10 cellular contexts compared by ENCODE assay signal in the genomic region with DNA sequence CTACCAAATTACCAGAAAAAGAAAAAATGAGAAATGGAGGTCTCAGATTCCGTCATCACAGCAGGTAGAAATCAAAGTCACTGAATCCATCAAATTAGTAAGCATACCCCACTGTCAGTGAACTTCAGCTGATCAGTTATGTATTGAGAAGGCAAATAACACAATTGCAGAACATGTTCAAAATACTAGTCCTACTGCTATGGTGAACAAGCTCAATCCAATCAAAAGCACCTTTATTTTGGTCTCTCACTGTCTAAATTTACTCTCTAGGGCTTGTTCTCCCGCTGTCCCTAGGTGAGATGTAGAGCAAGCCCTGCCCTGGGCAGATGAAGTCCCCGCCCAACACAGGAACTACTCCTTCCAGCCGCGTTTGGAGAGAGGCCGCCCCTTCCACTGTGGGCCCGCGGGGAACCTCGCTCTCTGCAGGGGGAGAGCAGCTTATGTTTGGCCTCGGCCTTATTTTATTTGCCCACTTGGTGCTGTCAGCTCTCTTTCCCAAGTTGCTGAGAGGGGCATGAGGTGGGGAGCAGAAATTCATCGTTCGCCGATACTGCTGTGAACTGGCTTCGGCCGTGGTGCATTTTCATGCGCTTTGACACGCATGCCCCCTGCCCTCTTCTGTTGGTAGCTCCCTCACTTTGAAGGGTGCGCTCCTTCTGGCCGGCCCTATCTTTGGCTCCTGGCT. TPM values are rescaled to one million over a fixed set of nuclear protein-coding genes. Genes with fewer than 3 reads are reported as not detected.
DNase-seq lines count a peak whose midpoint lies in the region; ATAC-seq, FAIRE-seq and TF ChIP-seq lines count a peak whose summit lies in the region.
"Had no signal": no experiment of that assay in that cellular context is flagged by ENCODE, and none has a peak within 500 bp of the region (broad histone marks: within the 10 kb centered on the region; RNA-seq: fewer than 3 reads in every experiment).

No MANE protein-coding gene starts in this region.

- H3K9ac ChIP-seq in H1 (replicated peaks in 1 of 4; ENCODE audit: extremely low read depth in 1 of 4, low read depth in 3 of 4, low read length in 3 of 4), result peak overlapping the region in 1 of 4 experiments; percentile 34; a peak in 1 of 7 replicates

- H2AK5ac ChIP-seq in H1 (ENCODE audit: low read depth, low read length), result no peak overlapping the region

- H4K91ac ChIP-seq in H1 (replicated peaks; ENCODE audit: insufficient read length, low read length), result no peak overlapping the region

- peaks cover 0 to 9% (median 2%) of the 10 kb centered on the region in 4 experiments; a peak in 3 of 7 replicates for H3K4me1 ChIP-seq in H1 (replicated peaks in 1 of 4; ENCODE audit: control insufficient read depth in 3 of 4, insufficient read depth in 4 of 4, low read length in 3 of 4)
- H3K4me1 ChIP-seq: ascending aorta had no signal

- peak; percentile 15 for DNase-seq in DMS79 (lab: John Stamatoyannopoulos, UW)
- DNase-seq in T-cell, result peak in 4 of 34 experiments; percentile 8 to 24 (median 21)
- peak in 1 of 2 experiments; percentile 67 for DNase-seq in H1 (ENCODE audit: low read depth in 1 of 2, low spot score in 2 of 2)
- no peak for DNase-seq in neural crest cell (ENCODE audit: low read depth, low spot score)
- DNase-seq in D341Med (ENCODE audit: low spot score), result no peak
- DNase-seq in HuH-7 (ENCODE audit: low spot score), result no peak
- no peak for DNase-seq in DMS114 treated with DMSO at 0.1 percent for 48 hours (lab: John Stamatoyannopoulos, UW; ENCODE audit: unreplicated experiment)
- no peak for DNase-seq in NOMO-1 treated with dmso at 0.1 percent for 144 hours (lab: John Stamatoyannopoulos, UW; ENCODE audit: unreplicated experiment)
- DNase-seq: NCI-H1105 treated with DMSO at 0.1 percent for 48 hours had no signal

- POLR2A ChIA-PET in T-cell (lab: Charles Lee), result interaction anchor here (0.5 to 0.6 kb wide), 3 partner anchors 11 to 260 kb away, joined by 3 to 5 read pairs (median 3); no protein-coding TSS in a partner anchor
- POLR2A ChIA-PET in H1 (lab: Charles Lee; ENCODE audit: partially characterized antibody), result interaction anchor here (0.6 to 1.5 kb wide), 7 partner anchors 7 to 296 kb away, joined by 3 to 5 read pairs (median 3); partner anchors contain the start of genes AHCY, DYNLRB1 and MAP1LC3A

- peak overlapping the region; percentile 23 to 55 (median 30); a peak in 7 of 8 replicates for H3K4me3 ChIP-seq in H1 (ENCODE audit: extremely low read depth in 1 of 4, insufficient read depth in 2 of 4, low read depth in 3 of 4, low read length in 4 of 4)
- H3K4me3 ChIP-seq: ascending aorta had no signal

- H4K20me1 ChIP-seq in H1 (replicated peaks in 1 of 2; ENCODE audit: control insufficient read depth in 1 of 2, insufficient read depth in 2 of 2, low read length in 2 of 2), result peaks cover 0 to 2% of the 10 kb centered on the region in 2 experiments

- H3K4me3 Mint-ChIP-seq in T-cell, result peak overlapping the region; percentile 54 to 66 (median 54)
- H3K4me3 Mint-ChIP-seq in neural crest cell, result peak overlapping the region; percentile 3

- H3K36me3 Mint-ChIP-seq in T-cell (peaks cover 17% of the 10 kb centered on the region), neural crest cell (ENCODE audit: low read depth) (peaks cover 8% of the 10 kb centered on the region)

- H3K9me3 Mint-ChIP-seq in T-cell (no peaks in the 10 kb centered on the region), neural crest cell (no peaks in the 10 kb centered on the region)

- no peak for TF ChIP-seq CTCF in H1 (IDR thresholded peaks at IDR 0.05; ENCODE audit: control extremely low read depth in 1 of 3, insufficient read depth in 1 of 3, low read depth in 1 of 3, low read length in 3 of 3)
- no peak for TF ChIP-seq CTCF in neural crest cell (conservative IDR thresholded peaks at IDR 0.05)

- CTCF ChIA-PET in T-cell (lab: Charles Lee) (interaction anchor here (0.5 to 1.2 kb wide), 6 partner anchors 13 to 531 kb away, joined by 3 to 4 read pairs (median 4); partner anchors contain the start of gene DYNLRB1 (in 1 of the 2)), H1 (lab: Charles Lee; ENCODE audit: partially characterized antibody) (interaction anchor here (0.8 to 3.8 kb wide), 15 partner anchors 11 to 354 kb away, joined by 3 to 18 read pairs (median 4); no protein-coding TSS in a partner anchor)

- H2BK5ac ChIP-seq in H1 (ENCODE audit: low read depth, low read length), result no peak overlapping the region

- no peaks in the 10 kb centered on the region for H3K27me3 ChIP-seq in H1 (replicated peaks in 1 of 4; ENCODE audit: control insufficient read depth in 3 of 4, extremely low read depth in 1 of 4, insufficient read depth in 3 of 4, low read length in 3 of 4)
- H3K27me3 ChIP-seq: ascending aorta had no signal

- H3K9me3 ChIP-seq in H1 (ENCODE audit: insufficient read depth in 2 of 2, low read depth in 1 of 2, low read length in 1 of 2), result no peaks in the 10 kb centered on the region
- H3K9me3 ChIP-seq: ascending aorta had no signal

- peak overlapping the region; percentile 60; the same call in 1 of the 2 replicates for H2AFZ ChIP-seq in H1 (ENCODE audit: low read length)

- no peak overlapping the region for H2BK12ac ChIP-seq in H1 (ENCODE audit: low read depth, low read length)

- TF ChIP-seq EP300 in H1 (IDR thresholded peaks at IDR 0.05; ENCODE audit: borderline replicate concordance in 1 of 2, low read depth in 2 of 2, low read length in 2 of 2), result peak in 1 of 2 experiments; percentile 41; a peak in 1 of 3 replicates

- peak overlapping the region; percentile 76 to 88 for H3K4me2 ChIP-seq in H1 (ENCODE audit: insufficient read depth in 1 of 2, low read depth in 2 of 2, low read length in 2 of 2)

- H3K27ac ChIP-seq in H1 (ENCODE audit: low read depth, low read length), result no peak overlapping the region
- H3K27ac ChIP-seq: ascending aorta had no signal

- TF ChIP-seq RAD21 in H1 (IDR thresholded peaks at IDR 0.05 in 1 of 2, conservative IDR thresholded peaks at IDR 0.05 in 1 of 2; ENCODE audit: low read depth in 2 of 2, low read length in 2 of 2), result no peak; a peak in 1 of 4 replicates

- no peak overlapping the region for H3K56ac ChIP-seq in H1 (replicated peaks; ENCODE audit: insufficient read length, low read depth, low read length)

- no peak overlapping the region for H3K23ac ChIP-seq in H1 (ENCODE audit: insufficient read length)

- WGBS in H1 (ENCODE audit: extremely low coverage in 1 of 2, insufficient coverage in 1 of 2, insufficient read length in 1 of 2, insufficient replicate concordance in 2 of 2, low coverage in 1 of 2, low lambda C conversion rate in 2 of 2, missing lambda C conversion rate in 1 of 2), 2 experiments, result 28% methylated on average over 19 of the region's 19 CpGs; no CpG with 5 or more reads in 1 of the 2 experiments

- no peaks in the 10 kb centered on the region for H3K79me2 ChIP-seq in H1 (ENCODE audit: control insufficient read depth in 1 of 2, insufficient read depth in 2 of 2, low read length in 2 of 2)

- H3K4me1 Mint-ChIP-seq in T-cell (peaks cover 28 to 44% (median 30%) of the 10 kb centered on the region in 3 donors), neural crest cell (peaks cover 5% of the 10 kb centered on the region)

- no peaks in the 10 kb centered on the region for H3K79me1 ChIP-seq in H1 (ENCODE audit: low read depth, low read length)

- no peak overlapping the region for H2BK120ac ChIP-seq in H1 (replicated peaks; ENCODE audit: low read depth, low read length)

- no peak overlapping the region for H3K4ac ChIP-seq in H1 (replicated peaks; ENCODE audit: insufficient read length, low read depth, low read length)

- FAIRE-seq in H1 (lab: Jason Lieb, UNC), result no peak

- H3K27ac Mint-ChIP-seq in T-cell (peak overlapping the region in 1 of 2 donors; percentile 7), neural crest cell (ENCODE audit: unreplicated experiment) (no peak overlapping the region)

- TF ChIP-seq POLR2A in H1 (IDR thresholded peaks at IDR 0.05; ENCODE audit: control extremely low read depth in 1 of 2, low read depth in 2 of 2, low read length in 2 of 2), result no peak

- no peak overlapping the region for H2BK20ac ChIP-seq in H1 (ENCODE audit: low read length)

- H3K18ac ChIP-seq in H1 (ENCODE audit: extremely low read depth, low read length), result no peak overlapping the region

- H4K8ac ChIP-seq in H1 (ENCODE audit: extremely low read depth, insufficient read depth, low read length), result no peak overlapping the region

- ATAC-seq in T-cell (replicated peaks in 1 of 4), result peak; percentile 70 to 82 (median 78)

- no peak overlapping the region for H2BK15ac ChIP-seq in H1 (ENCODE audit: low read length)

- no peak overlapping the region for H3K14ac ChIP-seq in H1 (ENCODE audit: insufficient read length)

- peaks cover 5% of the 10 kb centered on the region; the same call in 1 of the 2 replicates for H3K23me2 ChIP-seq in H1 (ENCODE audit: low read depth, low read length)

- H3K36me3 ChIP-seq in H1 (ENCODE audit: control insufficient read depth in 2 of 4, insufficient read depth in 4 of 4, low read length in 3 of 4), result peaks cover 2 to 10% (median 5%) of the 10 kb centered on the region in 4 experiments; a peak in 4 of 8 replicates

- H3K27me3 Mint-ChIP-seq in T-cell (no peaks in the 10 kb centered on the region), neural crest cell (ENCODE audit: low read depth) (peaks cover 6% of the 10 kb centered on the region)

- no peak overlapping the region for H4K5ac ChIP-seq in H1 (ENCODE audit: insufficient read length, low read depth, low read length)

RNA-seq across cellular contexts. Expression of gene MAP1LC3A, which starts 14.3 kb away (rescaled TPM):
- total RNA-seq in T-cell (10 to 100 TPM in 2 of 5 donors, 1 to 10 TPM in 3; 2.3 to 15.5 (median 2.6) TPM), neural crest cell (17.5 and 17.8 TPM in 2 replicates)
- 5.0 and 6.3 TPM in 2 replicates for total RNA-seq in H1 (2021; fragmentation: NEBNext Ultra II Directional; extraction: Animal tissue kit (Norgen Biotek cat#: 25700))
- polyA plus RNA-seq in H1 (2011; rRNA removed), result 6.1 and 9.5 TPM in 2 replicates
- 3.5 TPM for polyA plus RNA-seq in H1 (2011; cell fraction: cytosol; rRNA removed)
- 15.4 TPM for polyA plus RNA-seq in H1 (2011; cell fraction: nucleus; rRNA removed)
- 3.8 to 10.9 TPM (median 10.8 TPM) in 4 replicates for polyA plus RNA-seq in H1 (2012, experiment 1 of 2)
- polyA plus RNA-seq in H1 (2012, experiment 2 of 2), result 9.2 TPM
- 5.6 TPM for polyA plus RNA-seq in H1 (2013, experiment 1 of 2)
- polyA plus RNA-seq in H1 (2013, experiment 2 of 2), result 5.4 TPM
- polyA minus RNA-seq in H1 (2011; rRNA and poly(A)+ RNA removed), result 0.61 and 0.69 TPM in 2 replicates
- 4.7 TPM for polyA minus RNA-seq in H1 (2011; cell fraction: cytosol; rRNA and poly(A)+ RNA removed)
- 3.9 TPM for polyA minus RNA-seq in H1 (2011; cell fraction: nucleus; rRNA and poly(A)+ RNA removed)

RNA-seq across cellular contexts. Expression of gene DYNLRB1, which starts 28.0 kb away (rescaled TPM):
- total RNA-seq in T-cell (10 to 100 TPM; 49.6 to 83.6 (median 73.8) TPM), neural crest cell (151 and 165 TPM in 2 replicates)
- total RNA-seq in H1 (2021; fragmentation: NEBNext Ultra II Directional; extraction: Animal tissue kit (Norgen Biotek cat#: 25700)), result 107 and 109 TPM in 2 replicates
- 206 and 214 TPM in 2 replicates for polyA plus RNA-seq in H1 (2011; rRNA removed)
- 156 TPM for polyA plus RNA-seq in H1 (2011; cell fraction: cytosol; rRNA removed)
- 142 TPM for polyA plus RNA-seq in H1 (2011; cell fraction: nucleus; rRNA removed)
- 208 to 280 TPM (median 256 TPM) in 4 replicates for polyA plus RNA-seq in H1 (2012, experiment 1 of 2)
- 422 TPM for polyA plus RNA-seq in H1 (2012, experiment 2 of 2)
- 190 TPM for polyA plus RNA-seq in H1 (2013, experiment 1 of 2)
- 197 TPM for polyA plus RNA-seq in H1 (2013, experiment 2 of 2)
- 114 and 160 TPM in 2 replicates for polyA minus RNA-seq in H1 (2011; rRNA and poly(A)+ RNA removed)
- 51.7 TPM for polyA minus RNA-seq in H1 (2011; cell fraction: cytosol; rRNA and poly(A)+ RNA removed)
- polyA minus RNA-seq in H1 (2011; cell fraction: nucleus; rRNA and poly(A)+ RNA removed), result 56.9 TPM
